ENCODE assay signal across 36 cellular contexts in genomic region chr6:76072562-76072961, GRCh38. TPM values are rescaled to one million over a fixed set of nuclear protein-coding genes. Genes with fewer than 3 reads are reported as not detected.
"Had no signal": no experiment of that assay in that cellular context is flagged by ENCODE, and none has a peak within 500 bp of the region (broad histone marks: within the 10 kb centered on the region; RNA-seq: fewer than 3 reads in every experiment).

IMPG1 (minus strand) TSS chr6:76072662; CDS start chr6:76072488, 174 bp downstream.

- H3K27me3 Mint-ChIP-seq: activated B cell treated with CpG ODN at 0.5 μM for 24 hours; activated CD4-positive, alpha-beta memory T cell treated with anti-CD3 and anti-CD28 coated beads for 36 hours had no signal

- H3K36me3 Mint-ChIP-seq: activated CD4-positive, alpha-beta memory T cell treated with anti-CD3 and anti-CD28 coated beads for 36 hours; activated naive CD4-positive, alpha-beta T cell treated with anti-CD3 and anti-CD28 coated beads, Interleukin-2, amount 50 U/mL, for 72 hours had no signal

- H3K4me1 Mint-ChIP-seq: activated B cell treated with CpG ODN at 0.5 μM for 24 hours had no signal

- H3K27ac Mint-ChIP-seq: activated B cell treated with CpG ODN at 0.5 μM for 24 hours; activated CD4-positive, alpha-beta memory T cell treated with anti-CD3 and anti-CD28 coated beads for 36 hours; activated naive CD4-positive, alpha-beta T cell treated with anti-CD3 and anti-CD28 coated beads for 36 hours; activated naive CD4-positive, alpha-beta T cell treated with anti-CD3 and anti-CD28 coated beads, Interleukin-2, amount 50 U/mL, for 72 hours; activated T-helper 1 cell treated with anti-CD3 and anti-CD28 coated beads, Interleukin-12 subunit alpha, Interleukin-12 subunit beta, Interleukin-2, Interleukin-4 antibody, amounts not matched to agents 30 ng/mL and 10 ng/mL and 1 ng/mL, durations not matched to agents 14 hours and 24 hours and 36 hours; T-helper 1 cell treated with Interleukin-12 subunit alpha and Interleukin-12 subunit beta and Interleukin-4 antibody, amounts not matched to agents 30 μg/mL and 1 μg/mL, for 36 hours; T-helper 2 cell treated with Interferon-gamma antibody and Interleukin-4, amounts not matched to agents 5 μg/mL and 100 μg/mL, for 36 hours had no signal

- H3K4me3 Mint-ChIP-seq: activated B cell treated with CpG ODN at 0.5 μM for 24 hours; activated CD4-positive, alpha-beta memory T cell treated with anti-CD3 and anti-CD28 coated beads for 36 hours; activated naive CD4-positive, alpha-beta T cell treated with anti-CD3 and anti-CD28 coated beads for 36 hours; activated T-cell treated with anti-CD3 and anti-CD28 coated beads, Interleukin-2, amount 50 U/mL, for 4 hours; activated T-helper 1 cell treated with anti-CD3 and anti-CD28 coated beads, Interleukin-12 subunit alpha, Interleukin-12 subunit beta, Interleukin-2, Interleukin-4 antibody, amounts not matched to agents 30 ng/mL and 10 ng/mL and 1 ng/mL, durations not matched to agents 14 hours and 24 hours and 36 hours; T-helper 1 cell treated with Interleukin-12 subunit alpha and Interleukin-12 subunit beta and Interleukin-4 antibody, amounts not matched to agents 30 μg/mL and 1 μg/mL, for 36 hours; T-helper 2 cell treated with Interferon-gamma antibody and Interleukin-4, amounts not matched to agents 5 μg/mL and 100 μg/mL, for 36 hours had no signal

- DNase-seq: activated B cell treated with CpG ODN at 0.5 μM for 24 hours; activated CD4-positive, alpha-beta memory T cell treated with anti-CD3 and anti-CD28 coated beads for 36 hours; activated CD4-positive, alpha-beta T cell treated with anti-CD3 and anti-CD28 coated beads for 4 hours; activated CD4-positive, alpha-beta T cell treated with anti-CD3 and anti-CD28 coated beads, Interleukin-2, amount 50 U/mL, for 1 hour; activated CD4-positive, CD25-positive, alpha-beta regulatory T cell treated with anti-CD3 and anti-CD28 coated beads, Interleukin-2, amount 50 U/mL, for 72 hours; activated CD8-positive, alpha-beta memory T cell treated with anti-CD3 and anti-CD28 coated beads, Interleukin-2, amount 50 U/mL, for 4 hours; activated gamma-delta T cell treated with Interleukin-2 at 50 U/mL for 16 hours; activated naive CD4-positive, alpha-beta T cell treated with anti-CD3 and anti-CD28 coated beads for 36 hours; activated T-cell treated with anti-CD3 and anti-CD28 coated beads for 4 hours; activated T-cell treated with anti-CD3 and anti-CD28 coated beads, Interleukin-2, amount 50 U/mL, for 4 hours; adrenal gland; body of pancreas; cerebellar nuclear complex; Kasumi-1; MG63; NCI-H1048; NCI-H1105 treated with DMSO at 0.1 percent for 48 hours; NCI-H1436; NCI-H1694; NCI-H1930; NCI-H2081 treated with DMSO at 0.1 percent for 48 hours; NCI-H2227 treated with DMSO at 0.1 percent for 48 hours; NCI-H446; NCI-H510A treated with DMSO at 0.1 percent for 48 hours; NCI-H774; SHP77; SJCRH30; SK-N-SH had no signal

RNA-seq across cellular contexts. Expression of gene IMPG1, which starts in this region (rescaled TPM):
- total RNA-seq: activated B cell treated with CpG ODN at 0.5 μM for 24 hours; activated CD4-positive, alpha-beta memory T cell treated with anti-CD3 and anti-CD28 coated beads for 36 hours; activated naive CD4-positive, alpha-beta T cell treated with anti-CD3 and anti-CD28 coated beads for 36 hours; activated naive CD4-positive, alpha-beta T cell treated with anti-CD3 and anti-CD28 coated beads, Interleukin-2, amount 50 U/mL, for 72 hours; activated T-cell treated with anti-CD3 and anti-CD28 coated beads, Interleukin-2, amount 50 U/mL, for 4 hours; activated T-helper 1 cell treated with anti-CD3 and anti-CD28 coated beads, Interleukin-12 subunit alpha, Interleukin-12 subunit beta, Interleukin-2, Interleukin-4 antibody, amounts not matched to agents 30 ng/mL and 10 ng/mL and 1 ng/mL, durations not matched to agents 14 hours and 24 hours and 36 hours; adrenal gland; astrocyte; body of pancreas; breast epithelium; cardiac septum; RPMI7951 had no signal
